ENCODE assay signal across 13 cellular contexts in the genomic region with DNA sequence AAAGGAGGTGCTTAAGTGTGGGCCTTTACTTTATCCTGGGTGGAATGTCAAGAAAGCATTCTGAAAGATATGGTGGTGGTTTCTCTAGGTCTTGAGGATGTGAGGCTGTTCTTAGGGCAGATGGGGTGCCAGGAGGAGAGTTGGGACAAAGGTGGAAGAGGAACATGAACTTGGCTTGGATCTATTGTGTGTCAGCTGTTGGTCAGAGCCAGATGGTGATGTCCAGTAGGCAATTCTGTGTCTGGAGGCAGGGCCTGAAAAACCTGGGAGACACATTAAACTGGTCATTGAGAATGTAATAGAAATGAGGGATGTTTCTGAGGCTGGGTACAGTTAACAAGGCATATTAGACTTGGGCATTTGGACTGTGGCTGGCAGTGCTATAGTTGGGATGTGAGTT.
"Had no signal": no experiment of that assay in that cellular context is flagged by ENCODE, and none has a peak within 500 bp of the region (broad histone marks: within the 10 kb centered on the region; RNA-seq: fewer than 3 reads in every experiment).

No MANE protein-coding gene starts in this region.

- H3K4me3 ChIP-seq: cardiac muscle cell, neural progenitor cell had no signal

- H2AFZ ChIP-seq: neural progenitor cell had no signal

- H3K27me3 ChIP-seq: cardiac muscle cell, neural progenitor cell had no signal

- H3K9me3 Mint-ChIP-seq: activated CD4-positive, alpha-beta T cell treated with anti-CD3 and anti-CD28 coated beads, Interleukin-2, amount 10 ng/mL, durations not matched to agents 24 days and 14 days; neural progenitor cell had no signal

- H3K4me1 ChIP-seq: neural progenitor cell had no signal

- H3K4me3 Mint-ChIP-seq: activated CD4-positive, alpha-beta T cell treated with anti-CD3 and anti-CD28 coated beads, Interleukin-2, amount 10 ng/mL, durations not matched to agents 24 days and 14 days; activated CD8-positive, alpha-beta T cell treated with anti-CD3 and anti-CD28 coated beads, Interleukin-2, amount 10 ng/mL, durations not matched to agents 7 days and 5 days; neural progenitor cell had no signal

- H3K36me3 ChIP-seq: cardiac muscle cell, neural progenitor cell had no signal

- H3K27ac Mint-ChIP-seq: activated CD4-positive, alpha-beta T cell treated with anti-CD3 and anti-CD28 coated beads, Interleukin-2, amount 10 ng/mL, durations not matched to agents 24 days and 14 days; activated CD8-positive, alpha-beta T cell treated with anti-CD3 and anti-CD28 coated beads, Interleukin-2, amount 10 ng/mL, durations not matched to agents 7 days and 5 days; neural progenitor cell had no signal

- H3K9ac ChIP-seq: neural progenitor cell had no signal

- ATAC-seq: activated CD8-positive, alpha-beta T cell treated with anti-CD3 and anti-CD28 coated beads, Interleukin-2, amount 10 ng/mL, durations not matched to agents 7 days and 5 days; esophagus mucosa had no signal

- H3K4me2 ChIP-seq: neural progenitor cell had no signal

- H3K27ac ChIP-seq: cardiac muscle cell, neural progenitor cell had no signal

- H3K36me3 Mint-ChIP-seq: neural progenitor cell had no signal

- DNase-seq: activated CD4-positive, alpha-beta T cell treated with anti-CD3 and anti-CD28 coated beads, Interleukin-2, amount 10 ng/mL, durations not matched to agents 24 days and 14 days; activated CD4-positive, CD25-positive, alpha-beta regulatory T cell; activated CD8-positive, alpha-beta T cell treated with anti-CD3 and anti-CD28 coated beads, Interleukin-2, amount 10 ng/mL, durations not matched to agents 7 days and 5 days; activated naive CD4-positive, alpha-beta T cell treated with Interleukin-2 at 50 U/mL for 16 hours; glutamatergic neuron; hypothalamus; posterior cingulate gyrus; stimulated activated CD4-positive, alpha-beta T cell treated with anti-CD3 and anti-CD28 coated beads, Interleukin-2, amount 100 ng/mL, for 48 hours; stimulated activated naive CD4-positive, alpha-beta T cell; trophoblast cell had no signal
